In genomic region chr15:89338036-89338435, GRCh38 we compare ENCODE assay signal across 12 cellular contexts.
"Had no signal": no experiment of that assay in that cellular context is flagged by ENCODE, and none has a peak within 500 bp of the region (broad histone marks: within the 10 kb centered on the region; RNA-seq: fewer than 3 reads in every experiment).

No MANE protein-coding gene starts in this region.

- H3K9me3 ChIP-seq: thyroid gland had no signal

- H2AFZ ChIP-seq: hepatocyte, parathyroid adenoma had no signal

- H3K27ac ChIP-seq: coronary artery, foreskin keratinocyte, hepatocyte, parathyroid adenoma, thyroid gland, WERI-Rb-1 had no signal

- H3K9me3 Mint-ChIP-seq: activated T-cell treated with anti-CD3 and anti-CD28 coated beads, Interleukin-2, amount 50 U/mL, for 72 hours; T-helper 1 cell treated with Interleukin-12 subunit alpha and Interleukin-12 subunit beta and Interleukin-4 antibody, amounts not matched to agents 30 μg/mL and 1 μg/mL, for 36 hours had no signal

- H3K4me3 Mint-ChIP-seq: activated T-cell treated with anti-CD3 and anti-CD28 coated beads, Interleukin-2, amount 50 U/mL, for 72 hours; T-helper 1 cell treated with Interleukin-12 subunit alpha and Interleukin-12 subunit beta and Interleukin-4 antibody, amounts not matched to agents 30 μg/mL and 1 μg/mL, for 36 hours had no signal

- H3K4me3 ChIP-seq: coronary artery, hepatocyte, thyroid gland had no signal

- H3K4me2 ChIP-seq: hepatocyte had no signal

- H3K4me1 ChIP-seq: foreskin keratinocyte, parathyroid adenoma had no signal

- H3K9ac ChIP-seq: parathyroid adenoma had no signal

- H3K27me3 ChIP-seq: foreskin keratinocyte, thyroid gland had no signal

- ATAC-seq: activated T-cell treated with anti-CD3 and anti-CD28 coated beads, Interleukin-2, amount 50 U/mL, for 72 hours; foreskin keratinocyte; naive thymus-derived CD8-positive, alpha-beta T cell had no signal

- H3K27ac Mint-ChIP-seq: activated T-cell treated with anti-CD3 and anti-CD28 coated beads, Interleukin-2, amount 50 U/mL, for 72 hours; T-helper 1 cell treated with Interleukin-12 subunit alpha and Interleukin-12 subunit beta and Interleukin-4 antibody, amounts not matched to agents 30 μg/mL and 1 μg/mL, for 36 hours had no signal

- DNase-seq: activated naive CD4-positive, alpha-beta T cell; activated T-cell treated with anti-CD3 and anti-CD28 coated beads, Interleukin-2, amount 50 U/mL, for 72 hours; foreskin keratinocyte; mesenchymal stem cell; naive thymus-derived CD8-positive, alpha-beta T cell; stimulated activated naive CD4-positive, alpha-beta T cell treated with Interleukin-2 at 50 U/mL for 16 hours; thyroid gland; WERI-Rb-1 had no signal
